In the genomic region with DNA sequence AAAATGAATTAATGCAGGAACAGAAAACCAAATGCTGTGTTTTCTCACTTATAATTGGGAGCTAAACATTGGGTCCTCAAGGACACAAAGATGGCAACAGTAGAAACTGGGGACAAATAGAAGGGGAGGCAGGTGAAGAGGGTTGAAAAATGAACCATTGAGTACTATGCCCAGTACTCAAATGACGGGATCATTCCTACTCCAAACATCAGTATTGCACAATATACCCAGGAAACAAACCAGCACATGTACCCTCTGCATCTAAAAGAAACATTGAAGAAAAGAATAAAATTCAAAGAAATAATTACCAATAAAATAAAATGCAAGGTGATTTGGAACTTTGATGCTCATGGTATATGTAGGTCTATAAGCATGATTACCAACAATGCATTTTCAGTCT, we compare ENCODE assay signal across 7 cellular contexts.
"Had no signal": no experiment of that assay in that cellular context is flagged by ENCODE, and none has a peak within 500 bp of the region (broad histone marks: within the 10 kb centered on the region; RNA-seq: fewer than 3 reads in every experiment).

No MANE protein-coding gene starts in this region.

- H3K9ac ChIP-seq: KMS-11 had no signal

- DNase-seq: KBM-7, KG1 had no signal

- H3K4me3 Mint-ChIP-seq: IgD-negative memory B cell had no signal

- H3K27ac ChIP-seq: HL-60, KMS-11 had no signal

- H3K4me2 ChIP-seq: KMS-11 had no signal

- H3K27ac Mint-ChIP-seq: IgD-negative memory B cell had no signal

- FAIRE-seq: HTR-8/SVneo, K562 had no signal

- H3K27me3 Mint-ChIP-seq: IgD-negative memory B cell had no signal

- H3K36me3 Mint-ChIP-seq: IgD-negative memory B cell had no signal

- H3K4me1 Mint-ChIP-seq: IgD-negative memory B cell had no signal

- H3K4me3 ChIP-seq: K562 had no signal

- ATAC-seq: K562 had no signal
